In the genomic region with DNA sequence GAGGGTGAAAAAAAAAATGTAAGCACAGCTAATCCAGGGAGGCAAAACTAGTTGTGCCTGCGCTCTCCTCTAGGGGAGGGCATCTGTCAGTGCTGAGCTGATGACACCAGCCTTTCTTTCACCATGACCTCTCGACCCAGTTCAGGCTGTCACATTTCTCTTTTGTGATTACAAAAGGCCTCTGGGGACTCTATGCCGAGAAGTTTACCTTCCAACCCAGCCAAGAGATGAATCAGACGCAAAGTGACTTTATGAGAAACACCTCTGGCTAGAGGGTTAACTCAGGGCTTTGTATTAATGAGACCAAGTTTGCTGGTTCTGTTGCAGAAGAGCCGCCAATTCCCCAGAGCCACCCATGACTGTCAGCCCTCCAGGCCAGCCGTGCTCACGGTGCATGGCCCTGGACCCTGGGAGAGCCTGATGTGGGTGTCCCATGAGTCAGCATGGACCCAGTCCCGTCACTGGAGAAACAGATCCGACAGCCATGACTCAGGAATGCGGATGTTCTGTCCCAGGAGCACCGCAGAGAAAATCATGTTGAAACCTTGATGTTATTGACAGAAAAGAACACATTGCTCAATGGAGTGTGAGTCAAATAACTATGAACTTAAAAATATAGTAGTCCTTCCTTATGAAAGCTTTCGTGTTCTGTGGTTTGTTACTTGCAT, we compare ENCODE assay signal across 8 cellular contexts.
A peak's percentile ranks its signal among the peaks of the same experiment; 100 is the strongest.
DNase-seq lines count a peak whose midpoint lies in the region; ATAC-seq, FAIRE-seq and TF ChIP-seq lines count a peak whose summit lies in the region.

No MANE protein-coding gene starts in this region.

- CTCF ChIA-PET in A673 (lab: Charles Lee), result no interaction called here

- POLR2A ChIA-PET in A673 (lab: Charles Lee; ENCODE audit: low non-redundant PET), result no interaction called here

- H3K27me3 ChIP-seq in astrocyte (ENCODE audit: insufficient read depth, low read length), result no peaks in the 10 kb centered on the region
- H3K27me3 ChIP-seq in A673 (replicated peaks; ENCODE audit: insufficient read depth, low read depth, low read length, poor library complexity), result no peaks in the 10 kb centered on the region

- BruUV-seq in A673 (replicated peaks; lab: Mats Ljungman, UMichigan), result no TSS peak

- no peaks in the 10 kb centered on the region for H3K9me3 Mint-ChIP-seq in astrocyte (ENCODE audit: unreplicated experiment)

- peak overlapping the region; percentile 79 for H3K27ac Mint-ChIP-seq in astrocyte (ENCODE audit: unreplicated experiment)

- H3K79me2 ChIP-seq in astrocyte (ENCODE audit: insufficient read depth, low read length), result no peaks in the 10 kb centered on the region

- peak overlapping the region; percentile 65 for H3K27ac ChIP-seq in astrocyte (ENCODE audit: low read depth, low read length)
- no peak overlapping the region for H3K27ac ChIP-seq in A673 (ENCODE audit: low read depth, low read length, poor library complexity, severe bottlenecking)

- ATAC-seq in HG03196 (IDR thresholded peaks at IDR 0.05; ENCODE audit: unreplicated experiment) (peak; percentile 66), left lobe of liver (peak; percentile 96)

- no peaks in the 10 kb centered on the region for H3K36me3 Mint-ChIP-seq in astrocyte (ENCODE audit: low read depth, unreplicated experiment)

- no peaks in the 10 kb centered on the region for H3K27me3 Mint-ChIP-seq in astrocyte (ENCODE audit: low read depth, unreplicated experiment)

- peak overlapping the region; percentile 70 for H3K4me2 ChIP-seq in astrocyte (ENCODE audit: low read length)

- H2AFZ ChIP-seq in astrocyte (ENCODE audit: low read depth, low read length), result no peak overlapping the region

- H3K4me1 ChIP-seq in astrocyte (ENCODE audit: insufficient read depth, low read length) (peaks cover 6% of the 10 kb centered on the region), A673 (ENCODE audit: insufficient read depth, low read length, poor library complexity, severe bottlenecking) (no peaks in the 10 kb centered on the region)

- no peak overlapping the region for H3K4me3 Mint-ChIP-seq in astrocyte (ENCODE audit: unreplicated experiment)

- no peaks in the 10 kb centered on the region for H4K20me1 ChIP-seq in astrocyte (ENCODE audit: insufficient read depth, low read length)

- H3K4me3 ChIP-seq in GM12864 (ENCODE audit: low read depth, low read length) (no peak overlapping the region), astrocyte (ENCODE audit: insufficient read depth, low read depth, low read length) (no peak overlapping the region), A673 (ENCODE audit: low read depth, low read length, poor library complexity, severe bottlenecking) (no peak overlapping the region)

- TF ChIP-seq CTCF in GM12864 (IDR thresholded peaks at IDR 0.05; ENCODE audit: low read depth, low read length, missing control alignments) (peak; percentile 44), astrocyte (IDR thresholded peaks at IDR 0.05; ENCODE audit: insufficient read depth, low read depth, low read length) (no peak), A673 (conservative IDR thresholded peaks at IDR 0.05; ENCODE audit: low read depth, low read length) (no peak)

- intact Hi-C loops in A673 (cut with micrococcal nuclease; ENCODE audit: unreplicated experiment), result loop anchor here (10.0 kb wide), 1 partner anchor 607 kb away; a partner anchor contains a TSS

- no peaks in the 10 kb centered on the region for H3K36me3 ChIP-seq in astrocyte (ENCODE audit: insufficient read depth, low read length)
- no peaks in the 10 kb centered on the region for H3K36me3 ChIP-seq in A673 (ENCODE audit: insufficient read depth, low read length, poor library complexity, severe bottlenecking)

- FAIRE-seq in astrocyte (lab: Jason Lieb, UNC), result peak; percentile 98

- H3K4me1 Mint-ChIP-seq in astrocyte (ENCODE audit: low read depth, unreplicated experiment), result peaks cover 19% of the 10 kb centered on the region

- DNase-seq in GM12864 (ENCODE audit: low read depth), result no peak
- DNase-seq in astrocyte (ENCODE audit: low read depth), result peak; percentile 78
- DNase-seq in left lobe of liver (ENCODE audit: low spot score), result peak; percentile 83
- DNase-seq in T-helper 2 cell, result no peak
- no peak for DNase-seq in A673 (ENCODE audit: low spot score)
- DNase-seq in activated CD4-positive, alpha-beta T cell treated with anti-CD3 and anti-CD28 coated beads, Interleukin-2, amount 50 U/mL, for 4 hours, result no peak
- no peak for DNase-seq in NCI-H1436 (lab: John Stamatoyannopoulos, UW)

- no peaks in the 10 kb centered on the region for H3K9me3 ChIP-seq in astrocyte (ENCODE audit: insufficient read depth, low read depth, low read length)
- H3K9me3 ChIP-seq in A673 (ENCODE audit: low read depth, low read length, poor library complexity, severe bottlenecking), result peaks cover 24% of the 10 kb centered on the region

- peak overlapping the region; percentile 49 for H3K9ac ChIP-seq in astrocyte (ENCODE audit: low read length)

Comparison
In these comparisons a context has a peak if more than half of its experiments do, and no peak if none do; other contexts are left out.
1. DNase-seq: peak in astrocyte (single experiment) and left lobe of liver (single experiment); none in GM12864 (single experiment), T-helper 2 cell (0 of 5), A673 (single experiment), activated CD4-positive, alpha-beta T cell treated with anti-CD3 and anti-CD28 coated beads, Interleukin-2, amount 50 U/mL, for 4 hours (0 of 2) and NCI-H1436 (single experiment).